28 cellular contexts compared by ENCODE assay signal in the genomic region with DNA sequence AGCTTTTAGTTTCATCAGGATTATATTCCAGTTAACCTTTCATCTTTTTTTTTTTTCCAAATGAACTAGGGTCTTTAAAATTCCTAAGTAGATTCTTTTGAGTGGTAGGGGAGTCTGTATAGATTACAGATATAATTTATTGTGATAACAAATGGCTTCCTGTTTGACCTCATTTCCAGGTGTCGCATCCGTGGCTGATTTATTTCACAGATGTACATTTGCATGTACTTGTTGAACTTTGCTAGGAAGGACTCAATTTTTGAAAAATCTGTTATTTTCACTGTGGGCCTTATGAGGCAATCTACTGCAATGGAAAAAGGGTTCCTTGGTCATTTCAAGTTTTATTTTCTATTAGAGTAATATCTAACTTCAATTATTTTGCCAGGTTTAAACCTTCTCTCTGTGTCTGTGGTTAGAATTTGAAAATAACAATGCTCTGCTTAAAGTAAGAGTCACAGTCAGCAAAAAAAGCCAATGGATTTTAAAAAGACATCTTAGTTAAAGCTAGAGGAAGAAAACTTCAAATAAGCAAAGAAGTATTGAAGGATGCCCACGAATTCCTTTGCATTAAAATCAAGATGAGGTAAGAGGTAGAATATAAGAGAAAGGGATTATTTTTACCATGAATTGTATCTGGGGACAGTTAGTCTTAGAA. TPM values are rescaled to one million over a fixed set of nuclear protein-coding genes. Genes with fewer than 3 reads are reported as not detected.
"Had no signal": no experiment of that assay in that cellular context is flagged by ENCODE, and none has a peak within 500 bp of the region (broad histone marks: within the 10 kb centered on the region; RNA-seq: fewer than 3 reads in every experiment).

No MANE protein-coding gene starts in this region.

- DNase-seq: dermis blood vessel endothelial cell; effector memory CD4-positive, alpha-beta T cell; foreskin keratinocyte; heart left ventricle; kidney; left lung; mucosa of descending colon; naive B cell; stimulated activated CD4-positive, alpha-beta T cell treated with anti-CD3 and anti-CD28 coated beads, Interleukin-12 subunit alpha, Interleukin-12 subunit beta, amount 100 ng/mL, for 4 hours; stimulated activated CD4-positive, alpha-beta T cell treated with anti-CD3 and anti-CD28 coated beads, Interleukin-1b, Interleukin-23, amount 100 ng/mL, for 48 hours; stimulated activated CD4-positive, alpha-beta T cell treated with anti-CD3 and anti-CD28 coated beads, Interleukin-4, amount 100 ng/mL, for 1 hour; stimulated activated CD8-positive, alpha-beta memory T cell treated with anti-CD3 and anti-CD28 coated beads, Interleukin-4, amount 100 ng/mL, for 48 hours; stimulated activated naive CD4-positive, alpha-beta T cell; stimulated activated naive CD8-positive, alpha-beta T cell treated with anti-CD3 and anti-CD28 coated beads, Interleukin-15, amount 100 ng/mL, for 72 hours; transverse colon; upper lobe of right lung; uterus had no signal

- H2AFZ ChIP-seq: hepatocyte, neural progenitor cell, parathyroid adenoma had no signal

- H3K27me3 Mint-ChIP-seq: natural killer cell treated with Interleukin-12 subunit alpha and Interleukin-12 subunit beta and Interleukin-15 and Interleukin-18, amount 100 ng/mL, for 72 hours; progenitor cell of endocrine pancreas had no signal

- H3K9me3 ChIP-seq: esophagus muscularis mucosa, gastroesophageal sphincter, heart left ventricle, left lung, mucosa of descending colon, suprapubic skin, transverse colon, upper lobe of right lung, uterus had no signal

- H3K4me1 ChIP-seq: esophagus muscularis mucosa, gastroesophageal sphincter, parathyroid adenoma, transverse colon, upper lobe of right lung had no signal

- H3K27ac Mint-ChIP-seq: mesothelial cell of epicardium; natural killer cell treated with Interleukin-12 subunit alpha and Interleukin-12 subunit beta and Interleukin-15 and Interleukin-18, amount 100 ng/mL, for 72 hours; neural progenitor cell; progenitor cell of endocrine pancreas; stimulated activated naive CD8-positive, alpha-beta T cell treated with anti-CD3 and anti-CD28 coated beads, Interleukin-15, amount 100 ng/mL, for 72 hours had no signal

- H3K4me2 ChIP-seq: hepatocyte, neural progenitor cell had no signal

- H3K9me3 Mint-ChIP-seq: mesothelial cell of epicardium; natural killer cell treated with Interleukin-12 subunit alpha and Interleukin-12 subunit beta and Interleukin-15 and Interleukin-18, amount 100 ng/mL, for 72 hours; neural progenitor cell; stimulated activated naive CD8-positive, alpha-beta T cell treated with anti-CD3 and anti-CD28 coated beads, Interleukin-15, amount 100 ng/mL, for 72 hours had no signal

- H3K4me3 ChIP-seq: esophagus muscularis mucosa, gastroesophageal sphincter, heart left ventricle, hepatocyte, left lung, mucosa of descending colon, neural progenitor cell, smooth muscle cell, suprapubic skin, transverse colon, upper lobe of right lung, uterus had no signal

- H3K36me3 Mint-ChIP-seq: naive B cell; natural killer cell treated with Interleukin-12 subunit alpha and Interleukin-12 subunit beta and Interleukin-15 and Interleukin-18, amount 100 ng/mL, for 72 hours had no signal

- H3K4me3 Mint-ChIP-seq: mesothelial cell of epicardium; naive B cell; natural killer cell treated with Interleukin-12 subunit alpha and Interleukin-12 subunit beta and Interleukin-15 and Interleukin-18, amount 100 ng/mL, for 72 hours; neural progenitor cell; stimulated activated naive CD8-positive, alpha-beta T cell treated with anti-CD3 and anti-CD28 coated beads, Interleukin-15, amount 100 ng/mL, for 72 hours had no signal

- H3K4me1 Mint-ChIP-seq: naive B cell; stimulated activated naive CD8-positive, alpha-beta T cell treated with anti-CD3 and anti-CD28 coated beads, Interleukin-15, amount 100 ng/mL, for 72 hours had no signal

- ATAC-seq: foreskin keratinocyte; gastroesophageal sphincter; heart left ventricle; mucosa of descending colon; natural killer cell treated with Interleukin-12 subunit alpha and Interleukin-12 subunit beta and Interleukin-15 and Interleukin-18, amount 100 ng/mL, for 72 hours; sciatic nerve; stimulated activated naive CD8-positive, alpha-beta T cell treated with anti-CD3 and anti-CD28 coated beads, Interleukin-15, amount 100 ng/mL, for 72 hours; upper lobe of right lung had no signal

- H3K36me3 ChIP-seq: esophagus muscularis mucosa, gastroesophageal sphincter, heart left ventricle, left lung, neural progenitor cell, suprapubic skin, transverse colon, upper lobe of right lung, uterus had no signal

- H3K27me3 ChIP-seq: esophagus muscularis mucosa, foreskin keratinocyte, gastroesophageal sphincter, heart left ventricle, hepatocyte, left lung, neural progenitor cell, suprapubic skin, transverse colon, upper lobe of right lung, uterus had no signal

- H3K27ac ChIP-seq: esophagus muscularis mucosa, foreskin keratinocyte, gastroesophageal sphincter, heart left ventricle, hepatocyte, left lung, neural progenitor cell, parathyroid adenoma, suprapubic skin, transverse colon, upper lobe of right lung, uterus had no signal

- H3K79me2 ChIP-seq: parathyroid adenoma had no signal

RNA-seq across cellular contexts. Expression of a gene that starts 57.9 kb away (rescaled TPM):
- total RNA-seq: natural killer cell treated with Interleukin-12 subunit alpha and Interleukin-12 subunit beta and Interleukin-15 and Interleukin-18, amount 100 ng/mL, for 72 hours had no signal
